Comparison of ENCODE assay signal across 8 cellular contexts in the genomic region with DNA sequence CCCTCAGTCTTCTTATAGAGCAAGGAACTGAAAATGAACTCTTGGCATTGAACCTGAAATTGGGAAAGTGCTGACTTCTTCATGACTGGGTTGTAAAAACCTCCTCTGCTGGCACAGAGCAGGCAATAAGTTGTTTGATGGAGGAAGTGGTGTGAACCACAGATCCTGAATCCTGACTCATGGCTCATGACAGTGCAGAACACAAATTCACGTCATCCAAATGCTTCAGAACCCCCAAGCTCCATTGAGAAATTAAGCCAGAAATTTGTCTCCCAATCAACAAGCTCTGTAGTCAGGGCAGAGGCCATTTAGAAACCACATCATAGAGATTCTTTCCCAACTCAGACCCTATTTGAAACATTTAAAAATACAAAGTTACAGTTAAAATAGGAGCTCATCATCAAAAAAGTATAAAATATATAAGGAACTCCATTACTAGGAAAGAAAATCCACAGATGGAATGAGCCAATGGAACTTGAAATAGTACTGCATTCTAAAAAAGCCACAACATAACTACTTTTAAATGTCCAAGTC. TPM values are rescaled to one million over a fixed set of nuclear protein-coding genes. Genes with fewer than 3 reads are reported as not detected.
DNase-seq lines count a peak whose midpoint lies in the region; ATAC-seq and TF ChIP-seq lines count a peak whose summit lies in the region.

No MANE protein-coding gene starts in this region.

- TF ChIP-seq POLR2A in suprapubic skin (IDR thresholded peaks at IDR 0.05) = no peak

- H3K36me3 ChIP-seq in right atrium auricular region (no peaks in the 10 kb centered on the region), tibial artery (no peaks in the 10 kb centered on the region), suprapubic skin (no peaks in the 10 kb centered on the region)

- CTCF ChIA-PET in WTC11 (lab: Charles Lee) = interaction anchor here (0.9 to 4.1 kb wide), 2 partner anchors 10 to 133 kb away, joined by 3 to 38 read pairs; a partner anchor contains a TSS

- H3K4me3 Mint-ChIP-seq in activated T-helper 2 cell treated with anti-CD3 and anti-CD28 coated beads, Interferon-gamma antibody, Interleukin-2, Interleukin-4, amounts not matched to agents 10 μg/mL and 5 μg/mL and 100 μg/mL, durations not matched to agents 14 hours and 24 hours and 36 hours (ENCODE audit: low read depth) = no peak overlapping the region
- H3K4me3 Mint-ChIP-seq in WTC11 = no peak overlapping the region

- peak; percentile 64 for ATAC-seq in GM18502 (IDR thresholded peaks at IDR 0.05; ENCODE audit: poor library complexity, unreplicated experiment)
- no peak for ATAC-seq in WTC11

- intact Hi-C loops in activated T-helper 2 cell treated with anti-CD3 and anti-CD28 coated beads, Interferon-gamma antibody, Interleukin-2, Interleukin-4, amounts not matched to agents 10 μg/mL and 5 μg/mL and 100 μg/mL, durations not matched to agents 14 hours and 24 hours and 36 hours (cut with micrococcal nuclease) = loop anchor here (5.0 to 10.0 kb wide), 2 partner anchors 55 to 258 kb away; no protein-coding TSS in a partner anchor
- intact Hi-C loops in tibial artery (cut with DNase I; ENCODE audit: low total_unique reads) = no loop called here

- WGBS in suprapubic skin = 0% methylated on average over 1 of the region's 1 CpG

- H3K27ac ChIP-seq in right atrium auricular region (no peak overlapping the region), tibial artery (no peak overlapping the region), suprapubic skin (no peak overlapping the region)

- H3K27me3 Mint-ChIP-seq in activated T-helper 2 cell treated with anti-CD3 and anti-CD28 coated beads, Interferon-gamma antibody, Interleukin-2, Interleukin-4, amounts not matched to agents 10 μg/mL and 5 μg/mL and 100 μg/mL, durations not matched to agents 14 hours and 24 hours and 36 hours (ENCODE audit: low read depth) = no peaks in the 10 kb centered on the region
- no peaks in the 10 kb centered on the region for H3K27me3 Mint-ChIP-seq in WTC11 (ENCODE audit: low read depth)

- H3K27me3 ChIP-seq in right atrium auricular region (no peaks in the 10 kb centered on the region), tibial artery (no peaks in the 10 kb centered on the region), suprapubic skin (no peaks in the 10 kb centered on the region)

- no peak for TF ChIP-seq EP300 in suprapubic skin (IDR thresholded peaks at IDR 0.05)

- POLR2A ChIA-PET in WTC11 (lab: Charles Lee) = no interaction called here

- H3K4me1 ChIP-seq in right atrium auricular region = no peaks in the 10 kb centered on the region
- H3K4me1 ChIP-seq in tibial artery = no peaks in the 10 kb centered on the region
- peaks cover 6% of the 10 kb centered on the region for H3K4me1 ChIP-seq in suprapubic skin

- H3K4me1 Mint-ChIP-seq in activated T-helper 2 cell treated with anti-CD3 and anti-CD28 coated beads, Interferon-gamma antibody, Interleukin-2, Interleukin-4, amounts not matched to agents 10 μg/mL and 5 μg/mL and 100 μg/mL, durations not matched to agents 14 hours and 24 hours and 36 hours (ENCODE audit: low read depth) = peaks cover 37% of the 10 kb centered on the region
- H3K4me1 Mint-ChIP-seq in WTC11 = peaks cover 4% of the 10 kb centered on the region

- H3K9me3 Mint-ChIP-seq in activated T-helper 2 cell treated with anti-CD3 and anti-CD28 coated beads, Interferon-gamma antibody, Interleukin-2, Interleukin-4, amounts not matched to agents 10 μg/mL and 5 μg/mL and 100 μg/mL, durations not matched to agents 14 hours and 24 hours and 36 hours = no peaks in the 10 kb centered on the region
- H3K9me3 Mint-ChIP-seq in WTC11 = peaks cover 3% of the 10 kb centered on the region

- H3K36me3 Mint-ChIP-seq in activated T-helper 2 cell treated with anti-CD3 and anti-CD28 coated beads, Interferon-gamma antibody, Interleukin-2, Interleukin-4, amounts not matched to agents 10 μg/mL and 5 μg/mL and 100 μg/mL, durations not matched to agents 14 hours and 24 hours and 36 hours (ENCODE audit: low read depth) = no peaks in the 10 kb centered on the region
- peaks cover 2% of the 10 kb centered on the region; the same call in 1 of the 2 replicates for H3K36me3 Mint-ChIP-seq in WTC11

- DNase-seq in KG1 (lab: John Stamatoyannopoulos, UW) = peak; percentile 36
- peak; percentile 30 for DNase-seq in activated T-helper 2 cell treated with anti-CD3 and anti-CD28 coated beads, Interferon-gamma antibody, Interleukin-2, Interleukin-4, amounts not matched to agents 10 μg/mL and 5 μg/mL and 100 μg/mL, durations not matched to agents 14 hours and 24 hours and 36 hours (ENCODE audit: low spot score)
- DNase-seq in right atrium auricular region (ENCODE audit: low spot score) = peak; percentile 69
- DNase-seq in tibial artery = peak; percentile 69 to 71
- no peak for DNase-seq in DMS 273 treated with DMSO at 0.1 percent for 48 hours (lab: John Stamatoyannopoulos, UW)
- DNase-seq in suprapubic skin (ENCODE audit: low spot score in 2 of 2) = no peak
- no peak for DNase-seq in WTC11 (ENCODE audit: low spot score)

- H3K4me3 ChIP-seq in right atrium auricular region (no peak overlapping the region), tibial artery (no peak overlapping the region), suprapubic skin (no peak overlapping the region)

- TF ChIP-seq CTCF in right atrium auricular region (IDR thresholded peaks at IDR 0.05) (no peak), tibial artery (IDR thresholded peaks at IDR 0.05) (no peak), suprapubic skin (IDR thresholded peaks at IDR 0.05) (no peak), WTC11 (IDR thresholded peaks at IDR 0.05) (no peak)

- H3K27ac Mint-ChIP-seq in activated T-helper 2 cell treated with anti-CD3 and anti-CD28 coated beads, Interferon-gamma antibody, Interleukin-2, Interleukin-4, amounts not matched to agents 10 μg/mL and 5 μg/mL and 100 μg/mL, durations not matched to agents 14 hours and 24 hours and 36 hours = no peak overlapping the region
- no peak overlapping the region for H3K27ac Mint-ChIP-seq in WTC11

- H3K9me3 ChIP-seq in right atrium auricular region = no peaks in the 10 kb centered on the region
- no peaks in the 10 kb centered on the region for H3K9me3 ChIP-seq in tibial artery
- H3K9me3 ChIP-seq in suprapubic skin = no peaks in the 10 kb centered on the region

TF ChIP-seq in WTC11, 78 proteins besides CTCF, POLR2A, EP300 and RAD21 (continues in another document):
- TF ChIP-seq, protein P1, sequence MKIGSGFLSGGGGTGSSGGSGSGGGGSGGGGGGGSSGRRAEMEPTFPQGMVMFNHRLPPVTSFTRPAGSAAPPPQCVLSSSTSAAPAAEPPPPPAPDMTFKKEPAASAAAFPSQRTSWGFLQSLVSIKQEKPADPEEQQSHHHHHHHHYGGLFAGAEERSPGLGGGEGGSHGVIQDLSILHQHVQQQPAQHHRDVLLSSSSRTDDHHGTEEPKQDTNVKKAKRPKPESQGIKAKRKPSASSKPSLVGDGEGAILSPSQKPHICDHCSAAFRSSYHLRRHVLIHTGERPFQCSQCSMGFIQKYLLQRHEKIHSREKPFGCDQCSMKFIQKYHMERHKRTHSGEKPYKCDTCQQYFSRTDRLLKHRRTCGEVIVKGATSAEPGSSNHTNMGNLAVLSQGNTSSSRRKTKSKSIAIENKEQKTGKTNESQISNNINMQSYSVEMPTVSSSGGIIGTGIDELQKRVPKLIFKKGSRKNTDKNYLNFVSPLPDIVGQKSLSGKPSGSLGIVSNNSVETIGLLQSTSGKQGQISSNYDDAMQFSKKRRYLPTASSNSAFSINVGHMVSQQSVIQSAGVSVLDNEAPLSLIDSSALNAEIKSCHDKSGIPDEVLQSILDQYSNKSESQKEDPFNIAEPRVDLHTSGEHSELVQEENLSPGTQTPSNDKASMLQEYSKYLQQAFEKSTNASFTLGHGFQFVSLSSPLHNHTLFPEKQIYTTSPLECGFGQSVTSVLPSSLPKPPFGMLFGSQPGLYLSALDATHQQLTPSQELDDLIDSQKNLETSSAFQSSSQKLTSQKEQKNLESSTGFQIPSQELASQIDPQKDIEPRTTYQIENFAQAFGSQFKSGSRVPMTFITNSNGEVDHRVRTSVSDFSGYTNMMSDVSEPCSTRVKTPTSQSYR (CRISPR knock-in tag; IDR thresholded peaks at IDR 0.05) = no peak
- no peak for TF ChIP-seq MXD4 (CRISPR knock-in tag; IDR thresholded peaks at IDR 0.05; ENCODE audit: borderline replicate concordance)
- TF ChIP-seq, protein P2, sequence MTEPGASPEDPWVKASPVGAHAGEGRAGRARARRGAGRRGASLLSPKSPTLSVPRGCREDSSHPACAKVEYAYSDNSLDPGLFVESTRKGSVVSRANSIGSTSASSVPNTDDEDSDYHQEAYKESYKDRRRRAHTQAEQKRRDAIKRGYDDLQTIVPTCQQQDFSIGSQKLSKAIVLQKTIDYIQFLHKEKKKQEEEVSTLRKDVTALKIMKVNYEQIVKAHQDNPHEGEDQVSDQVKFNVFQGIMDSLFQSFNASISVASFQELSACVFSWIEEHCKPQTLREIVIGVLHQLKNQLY (CRISPR knock-in tag; IDR thresholded peaks at IDR 0.05) = no peak
- TF ChIP-seq, protein P3, sequence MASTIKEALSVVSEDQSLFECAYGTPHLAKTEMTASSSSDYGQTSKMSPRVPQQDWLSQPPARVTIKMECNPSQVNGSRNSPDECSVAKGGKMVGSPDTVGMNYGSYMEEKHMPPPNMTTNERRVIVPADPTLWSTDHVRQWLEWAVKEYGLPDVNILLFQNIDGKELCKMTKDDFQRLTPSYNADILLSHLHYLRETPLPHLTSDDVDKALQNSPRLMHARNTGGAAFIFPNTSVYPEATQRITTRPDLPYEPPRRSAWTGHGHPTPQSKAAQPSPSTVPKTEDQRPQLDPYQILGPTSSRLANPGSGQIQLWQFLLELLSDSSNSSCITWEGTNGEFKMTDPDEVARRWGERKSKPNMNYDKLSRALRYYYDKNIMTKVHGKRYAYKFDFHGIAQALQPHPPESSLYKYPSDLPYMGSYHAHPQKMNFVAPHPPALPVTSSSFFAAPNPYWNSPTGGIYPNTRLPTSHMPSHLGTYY (CRISPR knock-in tag; IDR thresholded peaks at IDR 0.05) = no peak

RNA-seq across cellular contexts. Expression of a gene that starts 10.3 kb away (rescaled TPM):
- total RNA-seq in activated T-helper 2 cell treated with anti-CD3 and anti-CD28 coated beads, Interferon-gamma antibody, Interleukin-2, Interleukin-4, amounts not matched to agents 10 μg/mL and 5 μg/mL and 100 μg/mL, durations not matched to agents 14 hours and 24 hours and 36 hours = 20.4 and 21.7 TPM in 2 replicates
- total RNA-seq in right atrium auricular region (10 to 100 TPM; 15.6 to 25.9 TPM), suprapubic skin (10 to 100 TPM; 14.2 to 18.3 (median 15.9) TPM), WTC11 (2021) (12.2 to 17.6 TPM (median 15.1 TPM) in 3 replicates)

Comparison
In these comparisons a context has a peak if more than half of its experiments do, and no peak if none do; other contexts are left out.
1. DNase-seq: peak in KG1 (single experiment), activated T-helper 2 cell treated with anti-CD3 and anti-CD28 coated beads, Interferon-gamma antibody, Interleukin-2, Interleukin-4, amounts not matched to agents 10 μg/mL and 5 μg/mL and 100 μg/mL, durations not matched to agents 14 hours and 24 hours and 36 hours (single experiment), right atrium auricular region (single experiment) and tibial artery (2 of 2); none in DMS 273 treated with DMSO at 0.1 percent for 48 hours (single experiment), suprapubic skin (0 of 2) and WTC11 (single experiment).